19 cellular contexts compared by ENCODE assay signal in the genomic region with DNA sequence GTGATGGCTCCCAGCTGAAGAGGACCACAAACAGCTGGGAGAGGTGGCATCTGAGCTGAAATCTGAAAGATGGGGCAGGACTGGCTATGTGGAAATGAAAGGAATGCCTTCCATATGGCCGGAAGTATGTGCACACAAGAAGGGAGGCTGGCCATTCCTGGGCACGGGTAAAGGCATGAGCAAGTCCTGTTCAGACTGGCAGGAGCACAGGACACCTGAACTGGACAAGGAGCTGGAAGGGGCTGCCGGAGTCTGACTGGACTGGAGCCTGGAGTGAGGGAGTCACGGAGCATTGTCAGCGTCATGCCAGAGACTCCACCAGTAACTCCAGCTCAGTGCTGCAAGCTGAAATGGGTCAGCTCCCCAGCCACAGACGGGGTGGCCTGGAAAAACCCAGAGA. TPM values are rescaled to one million over a fixed set of nuclear protein-coding genes. Genes with fewer than 3 reads are reported as not detected.
DNase-seq lines count a peak whose midpoint lies in the region; ATAC-seq, FAIRE-seq and TF ChIP-seq lines count a peak whose summit lies in the region.
"Had no signal": no experiment of that assay in that cellular context is flagged by ENCODE, and none has a peak within 500 bp of the region (broad histone marks: within the 10 kb centered on the region; RNA-seq: fewer than 3 reads in every experiment).

No MANE protein-coding gene starts in this region.

- TF ChIP-seq POLR2A in body of pancreas (IDR thresholded peaks at IDR 0.05), result no peak

- H3K27ac ChIP-seq in mammary epithelial cell (ENCODE audit: insufficient read depth, low read depth, low read length) (no peak overlapping the region), mesendoderm (ENCODE audit: low read depth, low read length) (no peak overlapping the region), body of pancreas (no peak overlapping the region), left lung (no peak overlapping the region)

- FAIRE-seq in bronchial epithelial cell (lab: Jason Lieb, UNC), result peak; percentile 32
- FAIRE-seq: A204.1, H54 had no signal

- no peak overlapping the region for H3K4ac ChIP-seq in mesendoderm (ENCODE audit: low read depth, low read length)

- TF ChIP-seq CTCF in mammary epithelial cell (conservative IDR thresholded peaks at IDR 0.05 in 1 of 2, IDR thresholded peaks at IDR 0.05 in 1 of 2; ENCODE audit: extremely low read depth in 1 of 2, insufficient read depth in 1 of 2, low read depth in 1 of 2, low read length in 2 of 2) (no peak), MCF 10A (IDR thresholded peaks at IDR 0.05; ENCODE audit: unreplicated experiment) (no peak), bronchial epithelial cell (IDR thresholded peaks at IDR 0.05; ENCODE audit: insufficient read depth, low read length, severe bottlenecking) (no peak), body of pancreas (IDR thresholded peaks at IDR 0.05) (no peak), left lung (IDR thresholded peaks at IDR 0.05) (no peak)

- H3K56ac ChIP-seq in mesendoderm (ENCODE audit: low read length), result peak overlapping the region; percentile 38

- H2BK5ac ChIP-seq in mesendoderm (ENCODE audit: low read length), result no peak overlapping the region

- H3K4me3 ChIP-seq in mammary epithelial cell (replicated peaks in 1 of 3; ENCODE audit: insufficient read depth in 1 of 3, low read depth in 2 of 3, low read length in 3 of 3) (no peak overlapping the region), bronchial epithelial cell (ENCODE audit: low read depth, low read length) (no peak overlapping the region), mesendoderm (ENCODE audit: low read length) (no peak overlapping the region), body of pancreas (no peak overlapping the region), left lung (no peak overlapping the region)

- H3K18ac ChIP-seq in mesendoderm (ENCODE audit: low read length), result no peak overlapping the region

- H3K36me3 ChIP-seq in mammary epithelial cell (ENCODE audit: insufficient read depth, low read length), result no peaks in the 10 kb centered on the region
- H3K36me3 ChIP-seq in bronchial epithelial cell (ENCODE audit: control insufficient read depth, insufficient read depth, low read length), result no peaks in the 10 kb centered on the region
- no peaks in the 10 kb centered on the region for H3K36me3 ChIP-seq in mesendoderm (ENCODE audit: control insufficient read depth, insufficient read depth, low read length)
- no peaks in the 10 kb centered on the region for H3K36me3 ChIP-seq in body of pancreas (replicated peaks in 1 of 2; ENCODE audit: insufficient read depth in 1 of 2, low read depth in 2 of 2)
- no peaks in the 10 kb centered on the region for H3K36me3 ChIP-seq in left lung

- ATAC-seq in body of pancreas (no peak), left lung (no peak)
- ATAC-seq: PC-3, Right ventricle myocardium inferior had no signal

- in situ Hi-C loops in mammary epithelial cell (cut with MboI; ENCODE audit: low sequenced_read_pairs in 2 of 2), result no loop called here

- CTCF ChIA-PET in mammary epithelial cell (lab: Charles Lee; ENCODE audit: low non-redundant PET), result no interaction called here
- CTCF ChIA-PET in MCF 10A (lab: Yijun Ruan, JAX), result interaction anchor here (0.6 to 2.2 kb wide), 3 partner anchors 13 to 229 kb away, joined by 3 to 6 read pairs (median 5); no protein-coding TSS in a partner anchor

- no peak overlapping the region for H2AK5ac ChIP-seq in mesendoderm (ENCODE audit: low read length)

- H3K9ac ChIP-seq in mammary epithelial cell (ENCODE audit: insufficient read depth, low read length), result no peak overlapping the region
- H3K9ac ChIP-seq in mesendoderm (ENCODE audit: low read length), result no peak overlapping the region

- H3K4me1 ChIP-seq in mammary epithelial cell (ENCODE audit: insufficient read depth, low read length) (peaks cover 10% of the 10 kb centered on the region), mesendoderm (ENCODE audit: control insufficient read depth, low read depth, low read length) (peaks cover 3% of the 10 kb centered on the region), body of pancreas (peaks cover 56% of the 10 kb centered on the region), left lung (peaks cover 0 to under 1% of the 10 kb centered on the region in 2 donors)

- no peak overlapping the region for H2BK15ac ChIP-seq in mesendoderm (replicated peaks; ENCODE audit: low read depth)

- H3K79me2 ChIP-seq in mammary epithelial cell (ENCODE audit: insufficient read depth, low read length), result no peaks in the 10 kb centered on the region
- no peaks in the 10 kb centered on the region for H3K79me2 ChIP-seq in mesendoderm (ENCODE audit: control insufficient read depth, insufficient read depth, low read length)

- no peaks in the 10 kb centered on the region for H3K4me1 Mint-ChIP-seq in MCF 10A (ENCODE audit: insufficient read depth, unreplicated experiment)

- H3K79me1 ChIP-seq in mesendoderm (ENCODE audit: low read length), result no peaks in the 10 kb centered on the region

- H2AFZ ChIP-seq in mammary epithelial cell (ENCODE audit: low read depth, low read length), result peak overlapping the region; percentile 53

- peak; percentile 75 for DNase-seq in mammary epithelial cell
- no peak for DNase-seq in MCF 10A (ENCODE audit: unreplicated experiment)
- DNase-seq in bronchial epithelial cell (ENCODE audit: low read depth), result peak; percentile 91
- DNase-seq in mesendoderm, result no peak
- no peak for DNase-seq in SW480 (ENCODE audit: low spot score)
- DNase-seq in body of pancreas, result no peak
- no peak for DNase-seq in COR-L47 (lab: John Stamatoyannopoulos, UW)
- DNase-seq in left lung, result no peak
- DNase-seq: AML-193, EL, KBM-7, NCI-H1048, NCI-H146, NCI-H226, NCI-H526 treated with DMSO at 0.1 percent for 48 hours, PC-3 had no signal

- H2BK120ac ChIP-seq in mesendoderm (ENCODE audit: low read depth, low read length), result no peak overlapping the region

- H3K4me3 Mint-ChIP-seq in MCF 10A (ENCODE audit: unreplicated experiment), result no peak overlapping the region

- no peaks in the 10 kb centered on the region for H3K27me3 ChIP-seq in mammary epithelial cell (ENCODE audit: insufficient read depth, low read length)
- no peaks in the 10 kb centered on the region for H3K27me3 ChIP-seq in bronchial epithelial cell (ENCODE audit: control insufficient read depth, insufficient read depth, low read length)
- no peaks in the 10 kb centered on the region for H3K27me3 ChIP-seq in mesendoderm (ENCODE audit: insufficient read depth, low read length, poor library complexity)
- no peaks in the 10 kb centered on the region for H3K27me3 ChIP-seq in body of pancreas
- H3K27me3 ChIP-seq in left lung, result no peaks in the 10 kb centered on the region

- intact Hi-C loops in mammary epithelial cell (cut with micrococcal nuclease) (no loop called here), MCF 10A (cut with micrococcal nuclease) (no loop called here), body of pancreas (cut with DNase I) (no loop called here), left lung (cut with DNase I) (no loop called here)

- POLR2A ChIA-PET in MCF 10A (lab: Yijun Ruan, JAX), result no interaction called here

- no TSS peak for BruUV-seq in mammary epithelial cell (replicated peaks; lab: Mats Ljungman, UMichigan)
- BruUV-seq in MCF 10A (replicated peaks; lab: Mats Ljungman, UMichigan), result no TSS peak

- no peaks in the 10 kb centered on the region for H3K27me3 Mint-ChIP-seq in MCF 10A (ENCODE audit: insufficient read depth, unreplicated experiment)

- no peaks in the 10 kb centered on the region for H4K20me1 ChIP-seq in mammary epithelial cell (ENCODE audit: insufficient read depth, low read length)

- dilution Hi-C loops in mammary epithelial cell (cut with HindIII; ENCODE audit: low sequenced_read_pairs), result no loop called here

- H3K9me3 Mint-ChIP-seq in MCF 10A (ENCODE audit: unreplicated experiment), result no peaks in the 10 kb centered on the region

- H3K27ac Mint-ChIP-seq in MCF 10A (ENCODE audit: low read depth, unreplicated experiment), result no peak overlapping the region

- WGBS in mammary epithelial cell (ENCODE audit: low coverage, missing lambda C conversion rate), result 23% methylated on average over 3 of the region's 6 CpGs
- WGBS in mesendoderm (ENCODE audit: extremely low coverage, insufficient coverage, low lambda C conversion rate), result no CpG with 5 or more reads among the region's 6 CpGs
- WGBS in body of pancreas, 2 donors, result 63 to 80% methylated on average over 6 of the region's 6 CpGs

- H4K8ac ChIP-seq in mesendoderm (ENCODE audit: low read depth, low read length), result no peak overlapping the region

- H4K5ac ChIP-seq in mesendoderm (ENCODE audit: low read length), result no peak overlapping the region

- peaks cover 6% of the 10 kb centered on the region for H3K36me3 Mint-ChIP-seq in MCF 10A (ENCODE audit: insufficient read depth, unreplicated experiment)

- H3K23ac ChIP-seq in mesendoderm (ENCODE audit: low read length), result no peak overlapping the region

- peak overlapping the region; percentile 1 for H3K4me2 ChIP-seq in mammary epithelial cell (ENCODE audit: insufficient read depth, low read depth, low read length)
- no peak overlapping the region for H3K4me2 ChIP-seq in mesendoderm (ENCODE audit: low read length)

- H3K9me3 ChIP-seq in mammary epithelial cell (replicated peaks; ENCODE audit: insufficient read depth, low read length) (no peaks in the 10 kb centered on the region), body of pancreas (no peaks in the 10 kb centered on the region), left lung (no peaks in the 10 kb centered on the region)

RNA-seq across cellular contexts. Expression of gene TC2N, which starts 11.9 kb away (rescaled TPM):
- 10 to 100 TPM; 21.1 to 32.0 TPM for total RNA-seq in mammary epithelial cell
- 7.7 TPM for polyA plus RNA-seq in mammary epithelial cell
- polyA minus RNA-seq in mammary epithelial cell, result 7.9 TPM
- 11.8 and 12.6 TPM in 2 replicates for total RNA-seq in MCF 10A (2022)
- 46.1 and 48.1 TPM in 2 replicates for total RNA-seq in bronchial epithelial cell
- 15.5 TPM for polyA plus RNA-seq in mesendoderm (2013, experiment 1 of 2)
- 16.7 TPM for polyA plus RNA-seq in mesendoderm (2013, experiment 2 of 2)
- total RNA-seq in body of pancreas, result 100 to 1,000 TPM; 105 to 168 TPM
- 10 to 100 TPM; 43.6 to 58.1 TPM for total RNA-seq in left lung

Comparison
In these comparisons a context has a peak if more than half of its experiments do, and no peak if none do; other contexts are left out.
1. DNase-seq: peak in mammary epithelial cell (single experiment) and bronchial epithelial cell (single experiment); none in MCF 10A (single experiment), mesendoderm (single experiment), SW480 (single experiment), body of pancreas (0 of 4), COR-L47 (single experiment) and left lung (0 of 2).